Comparison of ENCODE assay signal across 9 cellular contexts in genomic region chr17:73196500-73196899, GRCh38. TPM values are rescaled to one million over a fixed set of nuclear protein-coding genes. Genes with fewer than 3 reads are reported as not detected.
DNase-seq lines count a peak whose midpoint lies in the region; ATAC-seq, FAIRE-seq and TF ChIP-seq lines count a peak whose summit lies in the region.
"Had no signal": no experiment of that assay in that cellular context is flagged by ENCODE, and none has a peak within 500 bp of the region (broad histone marks: within the 10 kb centered on the region; RNA-seq: fewer than 3 reads in every experiment).

No MANE protein-coding gene starts in this region.

- no peak overlapping the region for H2BK20ac ChIP-seq in H1 (ENCODE audit: low read length)

- H2AFZ ChIP-seq in H1 (ENCODE audit: low read length) = no peak overlapping the region

- TF ChIP-seq RAD21 in H1 (IDR thresholded peaks at IDR 0.05 in 1 of 2, conservative IDR thresholded peaks at IDR 0.05 in 1 of 2; ENCODE audit: low read depth in 2 of 2, low read length in 2 of 2) = peak; percentile 24 to 56; a peak in 3 of 4 replicates

- no peaks in the 10 kb centered on the region for H3K27me3 ChIP-seq in H1 (replicated peaks in 1 of 4; ENCODE audit: control insufficient read depth in 3 of 4, extremely low read depth in 1 of 4, insufficient read depth in 3 of 4, low read length in 3 of 4)
- no peaks in the 10 kb centered on the region for H3K27me3 ChIP-seq in effector memory CD4-positive, alpha-beta T cell (replicated peaks; ENCODE audit: control insufficient read depth, insufficient read depth, low read length, poor library complexity, severe bottlenecking)

- CTCF ChIA-PET in H1 (lab: Charles Lee; ENCODE audit: partially characterized antibody) = interaction anchor here (0.6 to 2.8 kb wide), 24 partner anchors 11 to 1083 kb away, joined by 3 to 20 read pairs (median 4); a partner anchor contains a TSS

- H3K4me1 ChIP-seq in H1 (replicated peaks in 1 of 4; ENCODE audit: control insufficient read depth in 3 of 4, insufficient read depth in 4 of 4, low read length in 3 of 4) = peaks cover 0 to 4% (median 2%) of the 10 kb centered on the region in 4 experiments; a peak in 2 of 7 replicates
- peaks cover 6% of the 10 kb centered on the region for H3K4me1 ChIP-seq in effector memory CD4-positive, alpha-beta T cell (ENCODE audit: control insufficient read depth, insufficient read depth, low read length, poor library complexity, severe bottlenecking)

- no peak overlapping the region for H3K14ac ChIP-seq in H1 (ENCODE audit: insufficient read length)

- peaks cover 12 to 46% (median 35%) of the 10 kb centered on the region in 4 experiments for H3K36me3 ChIP-seq in H1 (ENCODE audit: control insufficient read depth in 2 of 4, insufficient read depth in 4 of 4, low read length in 3 of 4)
- peaks cover 46% of the 10 kb centered on the region for H3K36me3 ChIP-seq in effector memory CD4-positive, alpha-beta T cell (ENCODE audit: control insufficient read depth, insufficient read depth, low read length)

- no peaks in the 10 kb centered on the region for H3K27me3 Mint-ChIP-seq in natural killer cell (ENCODE audit: low read depth in 2 of 2)
- H3K27me3 Mint-ChIP-seq: activated naive CD8-positive, alpha-beta T cell treated with anti-CD3 and anti-CD28 coated beads, Interleukin-2, amount 10 ng/mL, durations not matched to agents 7 days and 5 days had no signal

- peak overlapping the region; percentile 47 for H3K4me3 Mint-ChIP-seq in natural killer cell
- H3K4me3 Mint-ChIP-seq: activated naive CD8-positive, alpha-beta T cell treated with anti-CD3 and anti-CD28 coated beads, Interleukin-2, amount 10 ng/mL, durations not matched to agents 7 days and 5 days had no signal

- peaks cover 0 to 7% of the 10 kb centered on the region in 2 experiments for H4K20me1 ChIP-seq in H1 (replicated peaks in 1 of 2; ENCODE audit: control insufficient read depth in 1 of 2, insufficient read depth in 2 of 2, low read length in 2 of 2)

- H3K79me2 ChIP-seq in H1 (ENCODE audit: control insufficient read depth in 1 of 2, insufficient read depth in 2 of 2, low read length in 2 of 2) = no peaks in the 10 kb centered on the region; a peak in 1 of 4 replicates

- H4K8ac ChIP-seq in H1 (ENCODE audit: extremely low read depth, insufficient read depth, low read length) = no peak overlapping the region

- H3K9me3 Mint-ChIP-seq in natural killer cell = no peaks in the 10 kb centered on the region
- H3K9me3 Mint-ChIP-seq: activated naive CD8-positive, alpha-beta T cell treated with anti-CD3 and anti-CD28 coated beads, Interleukin-2, amount 10 ng/mL, durations not matched to agents 7 days and 5 days had no signal

- no peak overlapping the region for H3K4me2 ChIP-seq in H1 (ENCODE audit: insufficient read depth in 1 of 2, low read depth in 2 of 2, low read length in 2 of 2)

- peak overlapping the region; percentile 56 to 60 for H3K27ac Mint-ChIP-seq in natural killer cell
- H3K27ac Mint-ChIP-seq: activated naive CD8-positive, alpha-beta T cell treated with anti-CD3 and anti-CD28 coated beads, Interleukin-2, amount 10 ng/mL, durations not matched to agents 7 days and 5 days had no signal

- no peak overlapping the region for H3K9ac ChIP-seq in H1 (replicated peaks in 1 of 4; ENCODE audit: extremely low read depth in 1 of 4, low read depth in 3 of 4, low read length in 3 of 4)

- no peak overlapping the region for H3K23ac ChIP-seq in H1 (ENCODE audit: insufficient read length)

- H4K91ac ChIP-seq in H1 (replicated peaks; ENCODE audit: insufficient read length, low read length) = no peak overlapping the region

- H2BK15ac ChIP-seq in H1 (ENCODE audit: low read length) = no peak overlapping the region

- H2BK5ac ChIP-seq in H1 (ENCODE audit: low read depth, low read length) = no peak overlapping the region

- peaks cover 18% of the 10 kb centered on the region for H3K36me3 Mint-ChIP-seq in natural killer cell

- H3K4me3 ChIP-seq in H1 (ENCODE audit: extremely low read depth in 1 of 4, insufficient read depth in 2 of 4, low read depth in 3 of 4, low read length in 4 of 4) = no peak overlapping the region
- no peak overlapping the region for H3K4me3 ChIP-seq in effector memory CD4-positive, alpha-beta T cell (ENCODE audit: insufficient read depth, low read depth, low read length, poor library complexity, severe bottlenecking)

- POLR2A ChIA-PET in H1 (lab: Charles Lee; ENCODE audit: partially characterized antibody) = interaction anchor here (1.0 to 3.0 kb wide), 3 partner anchors 9 to 35 kb away, joined by 4 to 8 read pairs (median 6); a partner anchor contains a TSS

- H3K4me1 Mint-ChIP-seq in natural killer cell = peaks cover 23 to 30% of the 10 kb centered on the region in 2 donors

- H3K79me1 ChIP-seq in H1 (ENCODE audit: low read depth, low read length) = peaks cover 2% of the 10 kb centered on the region; the same call in 1 of the 2 replicates

- no peaks in the 10 kb centered on the region for H3K9me3 ChIP-seq in H1 (ENCODE audit: insufficient read depth in 2 of 2, low read depth in 1 of 2, low read length in 1 of 2)
- H3K9me3 ChIP-seq in effector memory CD4-positive, alpha-beta T cell (ENCODE audit: control insufficient read depth, low read length) = no peaks in the 10 kb centered on the region

- no peak overlapping the region for H2BK120ac ChIP-seq in H1 (replicated peaks; ENCODE audit: low read depth, low read length)

- TF ChIP-seq CTCF in H1 (IDR thresholded peaks at IDR 0.05; ENCODE audit: control extremely low read depth in 1 of 3, insufficient read depth in 1 of 3, low read depth in 1 of 3, low read length in 3 of 3) (peak; percentile 25 to 48 (median 29); a peak in 3 of 4 replicates), natural killer cell (IDR thresholded peaks at IDR 0.05) (no peak)

- H3K56ac ChIP-seq in H1 (replicated peaks; ENCODE audit: insufficient read length, low read depth, low read length) = no peak overlapping the region

- no peak overlapping the region for H3K27ac ChIP-seq in H1 (ENCODE audit: low read depth, low read length)
- H3K27ac ChIP-seq in effector memory CD4-positive, alpha-beta T cell (ENCODE audit: insufficient read depth, low read length, poor library complexity, severe bottlenecking) = no peak overlapping the region

- WGBS in H1 (ENCODE audit: extremely low coverage in 1 of 2, insufficient coverage in 1 of 2, insufficient read length in 1 of 2, insufficient replicate concordance in 2 of 2, low coverage in 1 of 2, low lambda C conversion rate in 2 of 2, missing lambda C conversion rate in 1 of 2), 2 experiments = 78% methylated on average over 13 of the region's 13 CpGs; no CpG with 5 or more reads in 1 of the 2 experiments

- DNase-seq in D341Med (ENCODE audit: low spot score) (peak; percentile 76), NCI-H2107 (lab: John Stamatoyannopoulos, UW) (peak; percentile 64), H1 (ENCODE audit: low read depth in 1 of 2, low spot score in 2 of 2) (peak in 1 of 2 experiments; percentile 53), natural killer cell (no peak)
- DNase-seq in effector memory CD4-positive, alpha-beta T cell = no peak
- DNase-seq: activated naive CD8-positive, alpha-beta T cell treated with anti-CD3 and anti-CD28 coated beads, Interleukin-2, amount 10 ng/mL, durations not matched to agents 7 days and 5 days had no signal

- ATAC-seq in natural killer cell = no peak
- no peak for ATAC-seq in HG03196 (IDR thresholded peaks at IDR 0.05; ENCODE audit: unreplicated experiment)
- no peak for ATAC-seq in HG03457 (IDR thresholded peaks at IDR 0.05; ENCODE audit: unreplicated experiment)
- ATAC-seq in GM19455 (IDR thresholded peaks at IDR 0.05; ENCODE audit: unreplicated experiment) = no peak

- no peak for TF ChIP-seq POLR2A in H1 (IDR thresholded peaks at IDR 0.05; ENCODE audit: control extremely low read depth in 1 of 2, low read depth in 2 of 2, low read length in 2 of 2)

- no peak overlapping the region for H3K18ac ChIP-seq in H1 (ENCODE audit: extremely low read depth, low read length)

- intact Hi-C loops in natural killer cell (cut with micrococcal nuclease) = no loop called here

- H3K4ac ChIP-seq in H1 (replicated peaks; ENCODE audit: insufficient read length, low read depth, low read length) = no peak overlapping the region

- H2AK5ac ChIP-seq in H1 (ENCODE audit: low read depth, low read length) = no peak overlapping the region

- no peak for FAIRE-seq in H1 (lab: Jason Lieb, UNC)

- H2BK12ac ChIP-seq in H1 (ENCODE audit: low read depth, low read length) = no peak overlapping the region

- no peak overlapping the region for H4K5ac ChIP-seq in H1 (ENCODE audit: insufficient read length, low read depth, low read length)

- TF ChIP-seq EP300 in H1 (IDR thresholded peaks at IDR 0.05; ENCODE audit: borderline replicate concordance in 1 of 2, low read depth in 2 of 2, low read length in 2 of 2) = no peak

- peaks cover 4% of the 10 kb centered on the region for H3K23me2 ChIP-seq in H1 (ENCODE audit: low read depth, low read length)

TF ChIP-seq in H1, 55 proteins besides CTCF, POLR2A, EP300 and RAD21 (continues in another document):
- TF ChIP-seq RBBP5 (IDR thresholded peaks at IDR 0.05; ENCODE audit: borderline replicate concordance, low read depth, low read length) = no peak
- TF ChIP-seq SIRT6 (IDR thresholded peaks at IDR 0.05; ENCODE audit: low read length) = no peak
- TF ChIP-seq KDM4A (IDR thresholded peaks at IDR 0.05; ENCODE audit: low read depth, low read length, severe bottlenecking) = no peak
- no peak for TF ChIP-seq CHD2 (IDR thresholded peaks at IDR 0.05; ENCODE audit: low read length)
- TF ChIP-seq HDAC6 (IDR thresholded peaks at IDR 0.05; ENCODE audit: low read depth, low read length) = no peak

RNA-seq across cellular contexts. Expression of gene COG1, which starts 3.6 kb away (rescaled TPM):
- total RNA-seq in H1 (2021; fragmentation: NEBNext Ultra II Directional; extraction: Animal tissue kit (Norgen Biotek cat#: 25700)) = 18.7 and 19.5 TPM in 2 replicates
- 11.0 and 13.7 TPM in 2 replicates for polyA plus RNA-seq in H1 (2011; rRNA removed)
- 11.4 TPM for polyA plus RNA-seq in H1 (2011; cell fraction: cytosol; rRNA removed)
- 33.9 TPM for polyA plus RNA-seq in H1 (2011; cell fraction: nucleus; rRNA removed)
- polyA plus RNA-seq in H1 (2012, experiment 1 of 2) = 18.7 to 20.9 TPM (median 19.7 TPM) in 4 replicates
- polyA plus RNA-seq in H1 (2012, experiment 2 of 2) = 13.1 TPM
- 23.1 TPM for polyA plus RNA-seq in H1 (2013, experiment 1 of 2)
- 17.5 TPM for polyA plus RNA-seq in H1 (2013, experiment 2 of 2)
- 23.3 and 24.9 TPM in 2 replicates for polyA minus RNA-seq in H1 (2011; rRNA and poly(A)+ RNA removed)
- polyA minus RNA-seq in H1 (2011; cell fraction: cytosol; rRNA and poly(A)+ RNA removed) = 7.3 TPM
- 21.1 TPM for polyA minus RNA-seq in H1 (2011; cell fraction: nucleus; rRNA and poly(A)+ RNA removed)
- total RNA-seq in natural killer cell = 10 to 100 TPM; 64.1 to 73.2 (median 68.3) TPM

RNA-seq across cellular contexts. Expression of gene SSTR2, which starts 31.7 kb away (rescaled TPM):
- total RNA-seq in H1 (2021; fragmentation: NEBNext Ultra II Directional; extraction: Animal tissue kit (Norgen Biotek cat#: 25700)) = 2.1 TPM in 2 replicates
- polyA plus RNA-seq in H1 (2011; rRNA removed) = 1.7 and 3.9 TPM in 2 replicates
- 1.8 TPM for polyA plus RNA-seq in H1 (2011; cell fraction: cytosol; rRNA removed)
- 2.2 TPM for polyA plus RNA-seq in H1 (2011; cell fraction: nucleus; rRNA removed)
- 2.5 to 3.1 TPM (median 2.8 TPM) in 4 replicates for polyA plus RNA-seq in H1 (2012, experiment 1 of 2)
- 1.5 TPM for polyA plus RNA-seq in H1 (2012, experiment 2 of 2)
- 1.4 TPM for polyA plus RNA-seq in H1 (2013, experiment 1 of 2)
- polyA plus RNA-seq in H1 (2013, experiment 2 of 2) = 1.4 TPM
- polyA minus RNA-seq in H1 (2011; rRNA and poly(A)+ RNA removed) = 5.1 and 10.7 TPM in 2 replicates
- polyA minus RNA-seq in H1 (2011; cell fraction: cytosol; rRNA and poly(A)+ RNA removed) = 4.6 TPM
- 4.2 TPM for polyA minus RNA-seq in H1 (2011; cell fraction: nucleus; rRNA and poly(A)+ RNA removed)
- total RNA-seq in natural killer cell = not detected
- total RNA-seq: activated naive CD8-positive, alpha-beta T cell treated with anti-CD3 and anti-CD28 coated beads, Interleukin-2, amount 10 ng/mL, durations not matched to agents 7 days and 5 days had no signal

Comparison
In these comparisons a context has a peak if more than half of its experiments do, and no peak if none do; other contexts are left out.
1. DNase-seq: peak in D341Med (single experiment) and NCI-H2107 (single experiment); none in natural killer cell (single experiment) and effector memory CD4-positive, alpha-beta T cell (0 of 3).